ENCODE assay signal across 8 cellular contexts in the genomic region with DNA sequence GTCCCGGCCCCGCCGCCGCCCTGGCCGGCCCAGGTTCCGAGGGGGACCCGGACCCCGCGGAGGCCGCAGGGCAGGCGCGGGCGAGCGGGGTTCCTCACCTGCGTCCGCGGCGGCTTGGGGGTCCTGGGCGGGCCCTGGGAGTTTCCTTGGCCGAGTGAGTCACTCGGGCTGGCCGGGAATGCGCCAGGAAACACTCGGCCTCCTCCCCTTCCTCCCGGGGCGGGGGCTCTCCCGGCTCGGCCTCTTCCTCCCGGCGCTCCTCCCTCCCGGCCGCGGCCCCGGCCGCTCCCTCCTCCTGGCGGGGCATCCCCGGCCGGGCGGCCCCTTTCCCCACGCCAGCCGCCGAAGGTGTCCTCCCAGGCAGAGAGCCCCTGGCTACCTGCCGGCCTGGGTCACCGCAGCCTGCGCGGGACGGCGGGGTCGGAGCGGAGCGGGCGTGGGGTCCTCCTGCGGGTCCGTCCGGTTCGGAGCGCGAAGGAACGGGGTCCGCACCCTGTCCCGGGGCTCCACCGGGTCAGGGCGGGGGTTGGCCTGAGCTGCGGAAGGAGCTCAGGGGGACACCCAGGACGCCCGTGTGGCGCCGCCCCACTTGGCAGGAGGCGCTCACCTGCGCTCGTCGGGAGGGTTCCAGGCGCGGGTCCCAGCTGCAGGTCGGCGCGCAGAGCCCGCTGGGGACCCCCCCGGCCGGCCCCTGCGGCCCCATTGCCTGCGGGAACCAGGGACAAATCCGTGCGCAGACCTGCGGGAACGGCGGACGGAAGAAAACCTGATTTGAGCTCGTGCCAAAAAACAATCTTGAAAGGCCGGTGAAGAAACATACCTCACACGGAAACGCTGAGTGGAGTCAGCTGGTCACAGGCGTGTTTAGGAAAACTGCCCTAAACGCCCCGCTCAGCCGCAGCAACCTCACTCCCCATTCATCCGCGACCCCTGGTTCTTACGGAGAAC. TPM values are rescaled to one million over a fixed set of nuclear protein-coding genes. Genes with fewer than 3 reads are reported as not detected.
DNase-seq lines count a peak whose midpoint lies in the region; ATAC-seq and TF ChIP-seq lines count a peak whose summit lies in the region.

A gene (minus strand): TSS at position 180 of the 948 bp plus-strand sequence. CDS start 33,083 bp downstream, outside the sequence.

- H3K4me3 Mint-ChIP-seq in activated naive CD8-positive, alpha-beta T cell treated with anti-CD3 and anti-CD28 coated beads, Interleukin-2, amount 50 U/mL, for 24 hours: peak within 1 kb of the TSS; percentile 88
- H3K4me3 Mint-ChIP-seq in glutamatergic neuron (ENCODE audit: unreplicated experiment): peak within 1 kb of the TSS; percentile 100

- H3K27me3 ChIP-seq in neuronal stem cell (ENCODE audit: control insufficient read depth in 3 of 3, insufficient read depth in 3 of 3, low read depth in 1 of 3, low read length in 3 of 3): peaks cover 0 to 10% (median 0%) of the 10 kb centered on the region in 3 experiments

- H2BK12ac ChIP-seq in neuronal stem cell (ENCODE audit: low read length): no peak within 1 kb of the TSS

- no peaks in the 10 kb centered on the region for H3K9me3 ChIP-seq in neuronal stem cell (replicated peaks in 1 of 2; ENCODE audit: control insufficient read depth in 2 of 2, insufficient read depth in 1 of 2, low read depth in 1 of 2, low read length in 2 of 2)

- peak within 1 kb of the TSS; percentile 90 for H3K9ac ChIP-seq in neuronal stem cell (ENCODE audit: low read depth, low read length, poor library complexity)

- no peaks in the 10 kb centered on the region for H3K36me3 Mint-ChIP-seq in activated naive CD8-positive, alpha-beta T cell treated with anti-CD3 and anti-CD28 coated beads, Interleukin-2, amount 50 U/mL, for 24 hours (ENCODE audit: low read depth)
- H3K36me3 Mint-ChIP-seq in glutamatergic neuron (ENCODE audit: unreplicated experiment): no peaks in the 10 kb centered on the region

- no peak for TF ChIP-seq CTCF in glutamatergic neuron (IDR thresholded peaks at IDR 0.05; ENCODE audit: partially characterized antibody, unreplicated experiment)

- WGBS in neuronal stem cell (ENCODE audit: extremely low coverage in 2 of 2, insufficient read length in 2 of 2, insufficient replicate concordance in 1 of 2), 2 donors: no CpG with 5 or more reads among the region's 99 CpGs

- no peak within 1 kb of the TSS for H2BK120ac ChIP-seq in neuronal stem cell (ENCODE audit: low read depth, low read length)

- H4K8ac ChIP-seq in neuronal stem cell (ENCODE audit: low read depth, low read length): peak within 1 kb of the TSS; percentile 65

- H3K27ac Mint-ChIP-seq in activated naive CD8-positive, alpha-beta T cell treated with anti-CD3 and anti-CD28 coated beads, Interleukin-2, amount 50 U/mL, for 24 hours: peak within 1 kb of the TSS; percentile 52
- peak within 1 kb of the TSS; percentile 97 for H3K27ac Mint-ChIP-seq in glutamatergic neuron (ENCODE audit: unreplicated experiment)

- no peaks in the 10 kb centered on the region for H3K9me3 Mint-ChIP-seq in activated naive CD8-positive, alpha-beta T cell treated with anti-CD3 and anti-CD28 coated beads, Interleukin-2, amount 50 U/mL, for 24 hours
- peaks cover 19% of the 10 kb centered on the region for H3K9me3 Mint-ChIP-seq in glutamatergic neuron (ENCODE audit: unreplicated experiment)

- peak within 1 kb of the TSS; percentile 93 for H3K23ac ChIP-seq in neuronal stem cell (ENCODE audit: low read depth, low read length, poor library complexity)

- H4K91ac ChIP-seq in neuronal stem cell (ENCODE audit: low read depth, low read length, poor library complexity): no peak within 1 kb of the TSS

- H3K36me3 ChIP-seq in neuronal stem cell (replicated peaks in 1 of 2; ENCODE audit: control insufficient read depth in 2 of 2, insufficient read depth in 2 of 2, low read length in 2 of 2): no peaks in the 10 kb centered on the region

- peak within 1 kb of the TSS; percentile 6 for H2BK5ac ChIP-seq in neuronal stem cell (ENCODE audit: low read length)

- no peak within 1 kb of the TSS for H2BK15ac ChIP-seq in neuronal stem cell (ENCODE audit: low read length)

- peak; percentile 69 for ATAC-seq in GM18511 (IDR thresholded peaks at IDR 0.05; ENCODE audit: unreplicated experiment)
- ATAC-seq in HG03064 (IDR thresholded peaks at IDR 0.05; ENCODE audit: low read depth, unreplicated experiment): peak; percentile 62
- peak; percentile 52 for ATAC-seq in activated naive CD8-positive, alpha-beta T cell treated with anti-CD3 and anti-CD28 coated beads, Interleukin-2, amount 50 U/mL, for 24 hours

- peaks cover 21% of the 10 kb centered on the region for H3K27me3 Mint-ChIP-seq in activated naive CD8-positive, alpha-beta T cell treated with anti-CD3 and anti-CD28 coated beads, Interleukin-2, amount 50 U/mL, for 24 hours
- H3K27me3 Mint-ChIP-seq in glutamatergic neuron (ENCODE audit: unreplicated experiment): peaks cover 8% of the 10 kb centered on the region

- H3K14ac ChIP-seq in neuronal stem cell (ENCODE audit: low read length): peak within 1 kb of the TSS; percentile 71

- peak; percentile 99 for DNase-seq in AG20443 (ENCODE audit: low spot score)
- peak; percentile 88 for DNase-seq in NCI-H69 (lab: John Stamatoyannopoulos, UW)
- DNase-seq in activated naive CD8-positive, alpha-beta T cell treated with anti-CD3 and anti-CD28 coated beads, Interleukin-2, amount 50 U/mL, for 24 hours: peak; percentile 49
- peak; percentile 83 for DNase-seq in glutamatergic neuron
- DNase-seq in neuronal stem cell (ENCODE audit: low spot score): peak; percentile 66
- DNase-seq in NCI-H1436 treated with DMSO at 0.1 percent for 48 hours (lab: John Stamatoyannopoulos, UW): no peak

- H3K18ac ChIP-seq in neuronal stem cell (ENCODE audit: low read length): peak within 1 kb of the TSS; percentile 96

- peaks cover 15% of the 10 kb centered on the region for H3K4me1 Mint-ChIP-seq in activated naive CD8-positive, alpha-beta T cell treated with anti-CD3 and anti-CD28 coated beads, Interleukin-2, amount 50 U/mL, for 24 hours
- H3K4me1 Mint-ChIP-seq in glutamatergic neuron (ENCODE audit: low read depth, unreplicated experiment): peaks cover 5% of the 10 kb centered on the region

- H3K4me1 ChIP-seq in neuronal stem cell (ENCODE audit: control insufficient read depth in 2 of 2, insufficient read depth in 1 of 2, low read depth in 1 of 2, low read length in 2 of 2): peaks cover 2 to 5% of the 10 kb centered on the region in 2 donors

- H3K4me2 ChIP-seq in neuronal stem cell (ENCODE audit: insufficient read depth, low read length, poor library complexity, severe bottlenecking): peak within 1 kb of the TSS; percentile 79

- peak within 1 kb of the TSS; percentile 88 to 93 for H3K4me3 ChIP-seq in neuronal stem cell (ENCODE audit: low read length in 2 of 2)

- no peak within 1 kb of the TSS for H3K4ac ChIP-seq in neuronal stem cell (ENCODE audit: low read length)

- peaks cover 4% of the 10 kb centered on the region for H3K79me1 ChIP-seq in neuronal stem cell (ENCODE audit: low read depth, low read length)

- no peak within 1 kb of the TSS for H3K27ac ChIP-seq in neuronal stem cell (replicated peaks; ENCODE audit: low read length)

- no peak within 1 kb of the TSS for H2AK5ac ChIP-seq in neuronal stem cell (ENCODE audit: low read depth, low read length)

- H2AFZ ChIP-seq in neuronal stem cell (ENCODE audit: low read length): peak within 1 kb of the TSS; percentile 99

RNA-seq across cellular contexts. Expression of the gene that starts here (rescaled TPM):
- 143 TPM for total RNA-seq in glutamatergic neuron (ENCODE audit: unreplicated experiment)
- 50.3 TPM for polyA plus RNA-seq in neuronal stem cell (2013, experiment 1 of 2)
- polyA plus RNA-seq in neuronal stem cell (2013, experiment 2 of 2): 51.9 TPM
